ENCODE assay signal across 11 cellular contexts in the genomic region with DNA sequence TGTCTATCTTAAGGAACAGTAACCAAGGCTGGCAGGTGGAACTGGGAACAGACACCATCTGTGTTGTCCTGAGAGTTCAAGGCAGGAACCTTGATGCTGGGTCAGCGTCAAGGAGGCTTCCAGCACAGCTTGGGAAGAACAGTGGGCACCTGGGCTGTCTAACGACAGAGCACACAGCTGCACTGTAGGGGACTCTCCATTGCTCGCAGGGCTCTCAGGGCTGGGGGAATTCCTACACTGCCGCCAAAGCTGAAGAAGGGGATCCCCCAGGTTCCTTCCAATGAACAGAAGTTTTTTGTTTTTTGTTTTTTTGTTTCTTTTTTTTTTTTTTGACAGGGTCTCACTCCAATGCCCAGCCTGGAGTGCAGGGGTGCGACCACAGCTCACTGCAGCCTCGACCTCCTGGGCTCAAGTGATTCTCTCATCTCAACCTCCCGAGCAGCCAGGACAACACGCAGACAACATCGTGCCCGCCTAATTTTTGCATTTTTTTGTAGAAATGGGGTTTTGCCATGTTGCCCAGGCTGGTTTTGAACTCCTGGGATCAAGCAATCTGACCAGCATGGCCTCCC.
A peak's percentile ranks its signal among the peaks of the same experiment; 100 is the strongest.
DNase-seq lines count a peak whose midpoint lies in the region; ATAC-seq and TF ChIP-seq lines count a peak whose summit lies in the region.
"Had no signal": no experiment of that assay in that cellular context is flagged by ENCODE, and none has a peak within 500 bp of the region (broad histone marks: within the 10 kb centered on the region; RNA-seq: fewer than 3 reads in every experiment).

No MANE protein-coding gene starts in this region.

- H3K9me3 ChIP-seq in DND-41 (ENCODE audit: insufficient read depth, low read length, severe bottlenecking): no peaks in the 10 kb centered on the region
- no peaks in the 10 kb centered on the region for H3K9me3 ChIP-seq in Peyer's patch
- H3K9me3 ChIP-seq: HAP-1 had no signal

- H2AFZ ChIP-seq in DND-41 (ENCODE audit: low read depth, low read length): no peak overlapping the region; the same call in 1 of the 2 replicates

- H3K36me3 ChIP-seq in DND-41 (ENCODE audit: insufficient read depth, low read length) (no peaks in the 10 kb centered on the region), Peyer's patch (peaks cover 0 to 40% (median 0%) of the 10 kb centered on the region in 3 donors)
- H3K36me3 ChIP-seq: HAP-1 had no signal

- H3K9ac ChIP-seq in DND-41 (ENCODE audit: low read depth, low read length): peak overlapping the region; percentile 60

- H3K27ac ChIP-seq in DND-41 (ENCODE audit: low read length) (peak overlapping the region; percentile 92), Peyer's patch (no peak overlapping the region)

- ATAC-seq in DND-41 (ENCODE audit: insufficient read depth, low read depth) (0 out of 3 replicates have a peak, but pooled peaks have one; percentile 15), GM18907 (IDR thresholded peaks at IDR 0.05; ENCODE audit: unreplicated experiment) (peak; percentile 57), HG02840 (IDR thresholded peaks at IDR 0.05; ENCODE audit: low FRiP score, unreplicated experiment) (peak; percentile 56)
- ATAC-seq: CD8-positive, alpha-beta T cell had no signal

- TF ChIP-seq CTCF in DND-41 (IDR thresholded peaks at IDR 0.05; ENCODE audit: borderline replicate concordance, extremely low read depth, low read length, poor library complexity, severe bottlenecking) (no peak), Peyer's patch (IDR thresholded peaks at IDR 0.05) (no peak)

- H3K27me3 ChIP-seq in DND-41 (ENCODE audit: insufficient read depth, low read length, poor library complexity) (no peaks in the 10 kb centered on the region), Peyer's patch (no peaks in the 10 kb centered on the region)

- H3K4me3 ChIP-seq in DND-41 (ENCODE audit: low read depth in 1 of 2, low read length in 2 of 2) (peak overlapping the region in 1 of 2 experiments; percentile 45; a peak in 2 of 4 replicates), Peyer's patch (no peak overlapping the region)
- H3K4me3 ChIP-seq: HAP-1 had no signal

- H3K79me2 ChIP-seq in DND-41 (ENCODE audit: insufficient read depth, low read length): no peaks in the 10 kb centered on the region

- TF ChIP-seq POLR2A in Peyer's patch (IDR thresholded peaks at IDR 0.05): no peak

- H4K20me1 ChIP-seq in DND-41 (ENCODE audit: insufficient read depth, low read length): no peaks in the 10 kb centered on the region

- H3K4me2 ChIP-seq in DND-41 (ENCODE audit: insufficient read depth, low read length): peak overlapping the region; percentile 61

- H3K4me1 ChIP-seq in DND-41 (ENCODE audit: insufficient read depth, low read length): peaks cover 88% of the 10 kb centered on the region
- H3K4me1 ChIP-seq in Peyer's patch: no peaks in the 10 kb centered on the region

- DNase-seq in DND-41: peak; percentile 59
- peak; percentile 54 for DNase-seq in NAMALWA (ENCODE audit: low spot score)
- no peak for DNase-seq in Peyer's patch
- DNase-seq in NCI-H226: no peak
- no peak for DNase-seq in DMS153 (lab: John Stamatoyannopoulos, UW)
- DNase-seq in cerebellar nuclear complex (lab: John Stamatoyannopoulos, UW): no peak
- DNase-seq: CD8-positive, alpha-beta T cell; NCI-H2029 treated with DMSO at 0.1 percent for 48 hours had no signal

Comparison
In these comparisons a context has a peak if more than half of its experiments do, and no peak if none do; other contexts are left out.
1. DNase-seq: peak in DND-41 (single experiment) and NAMALWA (single experiment); none in Peyer's patch (0 of 3), NCI-H226 (single experiment), DMS153 (single experiment) and cerebellar nuclear complex (0 of 2).
2. Peak in every context shown above with its lines, with median percentiles within 50 percentile points of each other: ATAC-seq.